In the genomic region with DNA sequence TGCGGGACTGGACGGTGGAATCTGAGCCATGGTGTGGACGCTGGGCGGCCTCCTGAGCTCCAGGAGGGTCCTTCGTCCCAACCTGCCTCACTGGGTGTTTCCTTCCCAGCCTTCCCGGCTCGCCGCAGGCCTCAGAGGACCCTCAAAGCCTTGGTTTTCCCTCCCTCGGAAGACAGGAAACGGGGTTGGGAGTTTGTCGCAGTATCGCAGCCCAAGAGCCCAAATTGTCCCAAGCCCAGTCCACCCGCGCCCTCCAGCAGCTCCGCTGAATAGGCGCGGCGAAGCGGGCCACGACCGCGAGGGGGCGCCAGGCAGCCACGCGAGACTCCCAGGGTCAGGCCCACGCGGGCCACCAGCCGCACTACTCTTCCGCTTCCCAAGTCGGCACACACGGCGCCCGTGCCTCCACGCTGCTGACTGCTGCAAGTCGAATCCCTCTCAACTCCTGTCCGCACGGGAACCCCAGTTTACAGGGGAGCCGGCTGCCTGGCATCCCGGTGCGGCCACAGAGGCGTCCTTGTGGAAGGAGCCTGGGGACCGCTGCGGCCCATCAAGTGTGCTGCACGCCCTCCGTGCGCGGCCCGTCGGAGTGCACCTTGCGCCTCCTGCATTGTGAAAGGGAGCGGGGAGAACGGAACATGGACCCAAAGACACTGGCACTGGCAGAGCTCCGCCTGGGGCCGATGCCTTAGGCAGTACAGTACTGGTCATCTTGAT, we compare ENCODE assay signal across 8 cellular contexts. TPM values are rescaled to one million over a fixed set of nuclear protein-coding genes. Genes with fewer than 3 reads are reported as not detected.
A peak's percentile ranks its signal among the peaks of the same experiment; 100 is the strongest.
DNase-seq lines count a peak whose midpoint lies in the region; ATAC-seq and TF ChIP-seq lines count a peak whose summit lies in the region.

No MANE protein-coding gene starts in this region.

- POLR2A ChIA-PET in HEK293T (lab: Yijun Ruan, JAX), result interaction anchor here (0.8 to 1.9 kb wide), 7 partner anchors 14 to 219 kb away, joined by 3 to 8 read pairs (median 7); partner anchors contain the start of genes HMGA1 and SMIM29

- H3K4me3 ChIP-seq in lung, result no peak overlapping the region

- WGBS in lung, 2 donors, result 5 to 7% methylated on average over 54 of the region's 54 CpGs

- no peaks in the 10 kb centered on the region for H3K9me3 ChIP-seq in ES-I3 (ENCODE audit: control insufficient read depth, insufficient read depth, low read length)
- peaks cover 0 to 1% of the 10 kb centered on the region in 2 donors for H3K9me3 ChIP-seq in lung (ENCODE audit: control insufficient read depth in 2 of 2, insufficient read depth in 1 of 2, low read length in 1 of 2)

- H3K9ac ChIP-seq in ES-I3 (ENCODE audit: low read depth, low read length), result peak overlapping the region; percentile 16; the same call in 1 of the 2 replicates

- H3K36me3 ChIP-seq in ES-I3 (ENCODE audit: insufficient read depth, low read length) (no peaks in the 10 kb centered on the region), lung (ENCODE audit: control insufficient read depth in 2 of 2, insufficient read depth in 2 of 2, low read length in 2 of 2) (no peaks in the 10 kb centered on the region)

- DNase-seq in HEK293T (ENCODE audit: extremely low spot score), result peak; percentile 84
- peak; percentile 53 for DNase-seq in NCI-H345 (lab: John Stamatoyannopoulos, UW)
- peak; percentile 88 to 89 for DNase-seq in activated CD4-positive, alpha-beta T cell treated with anti-CD3 and anti-CD28 coated beads, Interleukin-2, amount 50 U/mL, for 4 hours
- peak; percentile 18 to 73 for DNase-seq in dermis microvascular lymphatic vessel endothelial cell (ENCODE audit: low read depth in 2 of 2)
- DNase-seq in lung (ENCODE audit: low spot score), result peak; percentile 84
- peak; percentile 80 to 90 for DNase-seq in stimulated activated CD4-positive, alpha-beta T cell treated with anti-CD3 and anti-CD28 coated beads, Interleukin-4, amount 100 ng/mL, for 48 hours (ENCODE audit: low read depth in 2 of 2)

- TF ChIP-seq CTCF in lung (IDR thresholded peaks at IDR 0.05; ENCODE audit: control extremely low read depth, extremely low read depth), result peak; percentile 97

- ATAC-seq in lung (ENCODE audit: insufficient read depth, low FRiP score) (peak; percentile 97), HG03139 (IDR thresholded peaks at IDR 0.05; ENCODE audit: unreplicated experiment) (no peak)

- CTCF ChIA-PET in HEK293T (lab: Yijun Ruan, JAX), result interaction anchor here (0.6 to 2.0 kb wide), 14 partner anchors 9 to 219 kb away, joined by 3 to 10 read pairs (median 4); partner anchors contain the start of gene HMGA1

- no peak overlapping the region for H3K27ac ChIP-seq in lung (ENCODE audit: low read depth in 1 of 2, low read length in 1 of 2)

- H3K27me3 ChIP-seq in lung (ENCODE audit: control insufficient read depth, insufficient read depth), result no peaks in the 10 kb centered on the region

- H3K4me1 ChIP-seq in ES-I3 (ENCODE audit: insufficient read depth, low read length) (peaks cover 15% of the 10 kb centered on the region), lung (ENCODE audit: control insufficient read depth in 2 of 2, insufficient read depth in 2 of 2, low read length in 2 of 2) (peaks cover 0 to 4% of the 10 kb centered on the region in 2 donors)

TF ChIP-seq in HEK293T, 16 proteins besides CTCF, POLR2A, EP300 and RAD21:
- TF ChIP-seq TARDBP (IDR thresholded peaks at IDR 0.05) (peak; percentile 97), SUZ12 (IDR thresholded peaks at IDR 0.05) (no peak)

RNA-seq across cellular contexts. Expression of gene HMGA1, which starts 40.4 kb away (rescaled TPM):
- total RNA-seq in dermis microvascular lymphatic vessel endothelial cell (45.8 and 82.8 TPM in 2 replicates), lung (100 to 1,000 TPM in 1 of 2 donors, 10 to 100 TPM in 1; 47.9 to 102 TPM)
- 10 to 100 TPM; 95.9 to 98.0 TPM for polyA plus RNA-seq in lung

RNA-seq across cellular contexts. Expression of gene GRM4, which starts 50.4 kb away (rescaled TPM):
- total RNA-seq in dermis microvascular lymphatic vessel endothelial cell (under 0.01 TPM in 1 of 2 replicates, not detected in the other), lung (under 1 TPM; 0.12 to 0.34 TPM)
- under 1 TPM; 0.02 to 0.06 TPM for polyA plus RNA-seq in lung

RNA-seq across cellular contexts. Expression of gene SMIM29, which starts 52.5 kb away (rescaled TPM):
- total RNA-seq in dermis microvascular lymphatic vessel endothelial cell, result 18.0 and 19.8 TPM in 2 replicates
- 10 to 100 TPM in 1 of 2 donors, 1 to 10 TPM in 1; 8.5 to 44.6 TPM for total RNA-seq in lung
- polyA plus RNA-seq in lung, result 100 to 1,000 TPM in 1 of 2 donors, 10 to 100 TPM in 1; 71.9 to 122 TPM
